ENCODE assay signal across 12 cellular contexts in the genomic region with DNA sequence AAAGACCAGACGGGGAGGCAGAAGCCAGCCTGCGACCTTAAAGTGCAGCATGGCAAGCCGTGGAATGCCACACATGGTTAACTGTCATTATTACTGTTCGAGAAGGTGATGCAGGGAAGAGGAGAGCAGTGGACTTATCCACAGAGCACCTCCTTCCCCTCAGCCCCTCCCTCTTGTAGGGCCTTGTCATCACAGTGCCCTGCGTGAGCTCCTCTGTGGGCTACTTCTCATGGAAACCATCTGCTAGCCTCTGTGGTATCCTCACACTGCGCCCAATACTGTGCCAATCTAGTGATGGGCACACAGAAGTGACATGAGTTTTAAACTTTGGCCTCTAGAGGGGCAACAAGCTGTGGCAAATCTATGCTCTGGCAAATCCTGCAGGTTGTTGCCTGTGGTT. TPM values are rescaled to one million over a fixed set of nuclear protein-coding genes. Genes with fewer than 3 reads are reported as not detected.
A peak's percentile ranks its signal among the peaks of the same experiment; 100 is the strongest.
DNase-seq lines count a peak whose midpoint lies in the region; ATAC-seq lines count a peak whose summit lies in the region.
"Had no signal": no experiment of that assay in that cellular context is flagged by ENCODE, and none has a peak within 500 bp of the region (broad histone marks: within the 10 kb centered on the region; RNA-seq: fewer than 3 reads in every experiment).

No MANE protein-coding gene starts in this region.

- peak overlapping the region; percentile 99 for H3K27ac Mint-ChIP-seq in activated CD8-positive, alpha-beta memory T cell treated with anti-CD3 and anti-CD28 coated beads, Interleukin-2, amount 10 ng/mL, durations not matched to agents 7 days and 5 days
- peak overlapping the region; percentile 99 for H3K27ac Mint-ChIP-seq in T-helper 17 cell
- H3K27ac Mint-ChIP-seq in activated naive CD8-positive, alpha-beta T cell treated with anti-CD3 and anti-CD28 coated beads, Interleukin-2, amount 50 U/mL, for 24 hours: peak overlapping the region; percentile 92
- H3K27ac Mint-ChIP-seq in stimulated activated effector memory CD8-positive, alpha-beta T cell treated with anti-CD3 and anti-CD28 coated beads, Interleukin-12 subunit alpha, Interleukin-12 subunit beta, amount 100 ng/mL, for 72 hours: peak overlapping the region; percentile 91

- peak overlapping the region; percentile 76 for H3K4me3 Mint-ChIP-seq in activated CD8-positive, alpha-beta memory T cell treated with anti-CD3 and anti-CD28 coated beads, Interleukin-2, amount 10 ng/mL, durations not matched to agents 7 days and 5 days
- peak overlapping the region; percentile 93 for H3K4me3 Mint-ChIP-seq in T-helper 17 cell
- H3K4me3 Mint-ChIP-seq in activated naive CD8-positive, alpha-beta T cell treated with anti-CD3 and anti-CD28 coated beads, Interleukin-2, amount 50 U/mL, for 24 hours: peak overlapping the region; percentile 86
- peak overlapping the region; percentile 92 for H3K4me3 Mint-ChIP-seq in stimulated activated effector memory CD8-positive, alpha-beta T cell treated with anti-CD3 and anti-CD28 coated beads, Interleukin-12 subunit alpha, Interleukin-12 subunit beta, amount 100 ng/mL, for 72 hours

- no peaks in the 10 kb centered on the region for H3K9me3 ChIP-seq in T-helper 17 cell (ENCODE audit: control insufficient read depth, low read length, poor library complexity, severe bottlenecking)
- H3K9me3 ChIP-seq: thyroid gland had no signal

- peaks cover 4% of the 10 kb centered on the region for H3K36me3 Mint-ChIP-seq in activated CD8-positive, alpha-beta memory T cell treated with anti-CD3 and anti-CD28 coated beads, Interleukin-2, amount 10 ng/mL, durations not matched to agents 7 days and 5 days
- H3K36me3 Mint-ChIP-seq in T-helper 17 cell (ENCODE audit: low read depth): peaks cover 4% of the 10 kb centered on the region
- H3K36me3 Mint-ChIP-seq in activated naive CD8-positive, alpha-beta T cell treated with anti-CD3 and anti-CD28 coated beads, Interleukin-2, amount 50 U/mL, for 24 hours (ENCODE audit: low read depth): peaks cover 3% of the 10 kb centered on the region
- H3K36me3 Mint-ChIP-seq in stimulated activated effector memory CD8-positive, alpha-beta T cell treated with anti-CD3 and anti-CD28 coated beads, Interleukin-12 subunit alpha, Interleukin-12 subunit beta, amount 100 ng/mL, for 72 hours: peaks cover 42% of the 10 kb centered on the region

- H3K27me3 Mint-ChIP-seq in activated CD8-positive, alpha-beta memory T cell treated with anti-CD3 and anti-CD28 coated beads, Interleukin-2, amount 10 ng/mL, durations not matched to agents 7 days and 5 days: no peaks in the 10 kb centered on the region
- no peaks in the 10 kb centered on the region for H3K27me3 Mint-ChIP-seq in T-helper 17 cell
- H3K27me3 Mint-ChIP-seq in activated naive CD8-positive, alpha-beta T cell treated with anti-CD3 and anti-CD28 coated beads, Interleukin-2, amount 50 U/mL, for 24 hours: no peaks in the 10 kb centered on the region

- H3K9me3 Mint-ChIP-seq in activated CD8-positive, alpha-beta memory T cell treated with anti-CD3 and anti-CD28 coated beads, Interleukin-2, amount 10 ng/mL, durations not matched to agents 7 days and 5 days (ENCODE audit: low read depth): no peaks in the 10 kb centered on the region
- no peaks in the 10 kb centered on the region for H3K9me3 Mint-ChIP-seq in activated naive CD8-positive, alpha-beta T cell treated with anti-CD3 and anti-CD28 coated beads, Interleukin-2, amount 50 U/mL, for 24 hours
- H3K9me3 Mint-ChIP-seq in stimulated activated effector memory CD8-positive, alpha-beta T cell treated with anti-CD3 and anti-CD28 coated beads, Interleukin-12 subunit alpha, Interleukin-12 subunit beta, amount 100 ng/mL, for 72 hours: no peaks in the 10 kb centered on the region

- H3K4me1 Mint-ChIP-seq in activated CD8-positive, alpha-beta memory T cell treated with anti-CD3 and anti-CD28 coated beads, Interleukin-2, amount 10 ng/mL, durations not matched to agents 7 days and 5 days: peaks cover 41% of the 10 kb centered on the region
- H3K4me1 Mint-ChIP-seq in T-helper 17 cell: peaks cover 55% of the 10 kb centered on the region
- H3K4me1 Mint-ChIP-seq in activated naive CD8-positive, alpha-beta T cell treated with anti-CD3 and anti-CD28 coated beads, Interleukin-2, amount 50 U/mL, for 24 hours: peaks cover 46% of the 10 kb centered on the region
- peaks cover 56% of the 10 kb centered on the region for H3K4me1 Mint-ChIP-seq in stimulated activated effector memory CD8-positive, alpha-beta T cell treated with anti-CD3 and anti-CD28 coated beads, Interleukin-12 subunit alpha, Interleukin-12 subunit beta, amount 100 ng/mL, for 72 hours

- CTCF ChIA-PET in activated CD8-positive, alpha-beta memory T cell treated with anti-CD3 and anti-CD28 coated beads, Interleukin-2, amount 10 ng/mL, durations not matched to agents 7 days and 5 days (lab: Charles Lee): interaction anchor here (0.9 to 6.0 kb wide), 15 partner anchors 9 to 318 kb away, joined by 3 to 52 read pairs (median 5); a partner anchor contains a TSS

- peak; percentile 28 for ATAC-seq in activated CD8-positive, alpha-beta memory T cell treated with anti-CD3 and anti-CD28 coated beads, Interleukin-2, amount 10 ng/mL, durations not matched to agents 7 days and 5 days
- ATAC-seq in T-helper 17 cell (no peak), HG02610 (IDR thresholded peaks at IDR 0.05; ENCODE audit: unreplicated experiment) (no peak)
- peak; percentile 48 for ATAC-seq in activated naive CD8-positive, alpha-beta T cell treated with anti-CD3 and anti-CD28 coated beads, Interleukin-2, amount 50 U/mL, for 24 hours
- ATAC-seq in stimulated activated effector memory CD8-positive, alpha-beta T cell treated with anti-CD3 and anti-CD28 coated beads, Interleukin-12 subunit alpha, Interleukin-12 subunit beta, amount 100 ng/mL, for 72 hours: peak; percentile 74

- DNase-seq in activated CD8-positive, alpha-beta memory T cell treated with anti-CD3 and anti-CD28 coated beads, Interleukin-2, amount 10 ng/mL, durations not matched to agents 7 days and 5 days: peak; percentile 65
- DNase-seq in activated CD8-positive, alpha-beta memory T cell treated with anti-CD3 and anti-CD28 coated beads, Interleukin-2, amount 50 U/mL, for 4 hours: no peak
- DNase-seq in T-helper 17 cell (no peak), germinal center (ENCODE audit: low spot score) (no peak), NCI-H345 treated with DMSO at 0.1 percent for 48 hours (lab: John Stamatoyannopoulos, UW; ENCODE audit: unreplicated experiment) (no peak)
- DNase-seq in activated naive CD8-positive, alpha-beta T cell treated with anti-CD3 and anti-CD28 coated beads, Interleukin-2, amount 50 U/mL, for 24 hours: peak; percentile 15
- peak in 1 of 2 donors; percentile 57 for DNase-seq in stimulated activated effector memory CD8-positive, alpha-beta T cell treated with anti-CD3 and anti-CD28 coated beads, Interleukin-12 subunit alpha, Interleukin-12 subunit beta, amount 100 ng/mL, for 72 hours (ENCODE audit: low spot score in 2 of 2)
- DNase-seq: brain microvascular endothelial cell, KBM-7, OCI-M1, thyroid gland had no signal

RNA-seq across cellular contexts. Expression of a gene that starts 18.2 kb away (rescaled TPM):
- 10 to 100 TPM; 25.3 to 27.9 TPM for total RNA-seq in activated CD8-positive, alpha-beta memory T cell treated with anti-CD3 and anti-CD28 coated beads, Interleukin-2, amount 10 ng/mL, durations not matched to agents 7 days and 5 days
- total RNA-seq in T-helper 17 cell: 10 to 100 TPM; 13.7 to 14.2 TPM

RNA-seq across cellular contexts. Expression of a gene that starts 50.6 kb away (rescaled TPM):
- 100 to 1,000 TPM; 130 to 135 TPM for total RNA-seq in activated CD8-positive, alpha-beta memory T cell treated with anti-CD3 and anti-CD28 coated beads, Interleukin-2, amount 10 ng/mL, durations not matched to agents 7 days and 5 days
- total RNA-seq in T-helper 17 cell: 100 to 1,000 TPM; 102 to 106 TPM

Comparison
In these comparisons a context has a peak if more than half of its experiments do, and no peak if none do; other contexts are left out.
1. DNase-seq: peak in activated CD8-positive, alpha-beta memory T cell treated with anti-CD3 and anti-CD28 coated beads, Interleukin-2, amount 10 ng/mL, durations not matched to agents 7 days and 5 days (single experiment) and activated naive CD8-positive, alpha-beta T cell treated with anti-CD3 and anti-CD28 coated beads, Interleukin-2, amount 50 U/mL, for 24 hours (single experiment); none in activated CD8-positive, alpha-beta memory T cell treated with anti-CD3 and anti-CD28 coated beads, Interleukin-2, amount 50 U/mL, for 4 hours (single experiment), T-helper 17 cell (0 of 3), germinal center (single experiment) and NCI-H345 treated with DMSO at 0.1 percent for 48 hours (single experiment).
2. ATAC-seq: peak in activated CD8-positive, alpha-beta memory T cell treated with anti-CD3 and anti-CD28 coated beads, Interleukin-2, amount 10 ng/mL, durations not matched to agents 7 days and 5 days (single experiment), activated naive CD8-positive, alpha-beta T cell treated with anti-CD3 and anti-CD28 coated beads, Interleukin-2, amount 50 U/mL, for 24 hours (single experiment) and stimulated activated effector memory CD8-positive, alpha-beta T cell treated with anti-CD3 and anti-CD28 coated beads, Interleukin-12 subunit alpha, Interleukin-12 subunit beta, amount 100 ng/mL, for 72 hours (single experiment); none in T-helper 17 cell (single experiment) and HG02610 (single experiment).
3. Peak in every context shown above with its lines, with median percentiles within 50 percentile points of each other: H3K27ac Mint-ChIP-seq and H3K4me3 Mint-ChIP-seq.